ENCODE assay signal across 8 cellular contexts in genomic region chr18:63366991-63367240, GRCh38. TPM values are rescaled to one million over a fixed set of nuclear protein-coding genes. Genes with fewer than 3 reads are reported as not detected.
DNase-seq lines count a peak whose midpoint lies in the region; TF ChIP-seq lines count a peak whose summit lies in the region.

A gene with protein sequence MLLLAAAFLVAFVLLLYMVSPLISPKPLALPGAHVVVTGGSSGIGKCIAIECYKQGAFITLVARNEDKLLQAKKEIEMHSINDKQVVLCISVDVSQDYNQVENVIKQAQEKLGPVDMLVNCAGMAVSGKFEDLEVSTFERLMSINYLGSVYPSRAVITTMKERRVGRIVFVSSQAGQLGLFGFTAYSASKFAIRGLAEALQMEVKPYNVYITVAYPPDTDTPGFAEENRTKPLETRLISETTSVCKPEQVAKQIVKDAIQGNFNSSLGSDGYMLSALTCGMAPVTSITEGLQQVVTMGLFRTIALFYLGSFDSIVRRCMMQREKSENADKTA (minus strand): TSS chr18:63367206. CDS start chr18:63367118, 88 bp downstream.

- H3K27ac Mint-ChIP-seq in glutamatergic neuron (ENCODE audit: unreplicated experiment) (peak within 1 kb of the TSS; percentile 72), progenitor cell of endocrine pancreas (peak within 1 kb of the TSS; percentile 89)

- H3K36me3 Mint-ChIP-seq in glutamatergic neuron (ENCODE audit: unreplicated experiment), result no peaks in the 10 kb centered on the region
- H3K36me3 Mint-ChIP-seq in progenitor cell of endocrine pancreas (ENCODE audit: insufficient read depth), result peaks cover 12% of the 10 kb centered on the region

- H3K27me3 ChIP-seq in WERI-Rb-1 (ENCODE audit: insufficient read depth, low read depth, severe bottlenecking), result no peaks in the 10 kb centered on the region

- DNase-seq in WERI-Rb-1 (no peak), glutamatergic neuron (no peak), progenitor cell of endocrine pancreas (ENCODE audit: low spot score, unreplicated experiment) (no peak), 8988T (no peak), nucleus accumbens (lab: John Stamatoyannopoulos, UW) (no peak), NCI-H1694 treated with DMSO at 0.1 percent for 48 hours (lab: John Stamatoyannopoulos, UW) (no peak)
- no peak for DNase-seq in activated CD4-positive, CD25-positive, alpha-beta regulatory T cell (lab: John Stamatoyannopoulos, UW)

- peaks cover 5% of the 10 kb centered on the region for H3K4me1 Mint-ChIP-seq in glutamatergic neuron (ENCODE audit: low read depth, unreplicated experiment)
- peaks cover 7% of the 10 kb centered on the region for H3K4me1 Mint-ChIP-seq in progenitor cell of endocrine pancreas (ENCODE audit: low read depth)

- H3K9me3 Mint-ChIP-seq in glutamatergic neuron (ENCODE audit: unreplicated experiment) (peaks cover 7% of the 10 kb centered on the region), progenitor cell of endocrine pancreas (ENCODE audit: low read depth) (peaks cover 15% of the 10 kb centered on the region)

- H3K36me3 ChIP-seq in WERI-Rb-1, result peaks cover 10% of the 10 kb centered on the region

- H3K27ac ChIP-seq in WERI-Rb-1, result peak within 1 kb of the TSS; percentile 97

- H3K4me3 ChIP-seq in GM12875 (ENCODE audit: low read depth, low read length) (peak within 1 kb of the TSS; percentile 91), WERI-Rb-1 (ENCODE audit: low read depth, low read length) (peak within 1 kb of the TSS; percentile 94)

- H3K27me3 Mint-ChIP-seq in glutamatergic neuron (ENCODE audit: unreplicated experiment) (peaks cover 4% of the 10 kb centered on the region), progenitor cell of endocrine pancreas (no peaks in the 10 kb centered on the region)

- H3K4me3 Mint-ChIP-seq in glutamatergic neuron (ENCODE audit: unreplicated experiment), result peak within 1 kb of the TSS; percentile 97
- peak within 1 kb of the TSS; percentile 94 for H3K4me3 Mint-ChIP-seq in progenitor cell of endocrine pancreas (ENCODE audit: low read depth)

- no peaks in the 10 kb centered on the region for H3K9me3 ChIP-seq in WERI-Rb-1 (ENCODE audit: severe bottlenecking)

- TF ChIP-seq CTCF in GM12875 (IDR thresholded peaks at IDR 0.05; ENCODE audit: borderline replicate concordance, insufficient read depth, low read depth, low read length) (no peak), WERI-Rb-1 (IDR thresholded peaks at IDR 0.05; ENCODE audit: low read depth, low read length) (no peak), glutamatergic neuron (IDR thresholded peaks at IDR 0.05; ENCODE audit: partially characterized antibody, unreplicated experiment) (no peak), progenitor cell of endocrine pancreas (IDR thresholded peaks at IDR 0.05; ENCODE audit: unreplicated experiment) (no peak)

RNA-seq across cellular contexts. Expression of the gene that starts here (rescaled TPM):
- total RNA-seq in glutamatergic neuron (ENCODE audit: unreplicated experiment) (31.1 TPM), progenitor cell of endocrine pancreas (38.1 and 38.7 TPM in 2 replicates)
